In the genomic region with DNA sequence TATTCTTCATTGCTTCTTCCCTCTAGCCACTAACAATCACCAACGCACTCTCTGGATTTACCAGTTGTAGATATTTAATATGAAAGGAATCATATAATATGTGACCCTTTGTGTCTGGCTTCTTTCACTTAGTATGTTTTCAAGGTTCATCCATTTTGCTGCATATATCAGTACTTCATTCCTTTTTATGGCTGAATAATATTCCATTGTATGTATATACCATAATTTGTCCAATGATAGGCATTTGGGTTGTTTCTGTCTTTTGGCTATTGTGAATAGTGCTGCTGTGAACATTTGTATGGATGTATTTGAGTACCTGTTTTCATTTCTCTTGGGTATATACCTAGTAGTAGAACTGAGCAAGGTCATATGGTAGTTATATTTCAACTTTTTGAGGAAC, we compare ENCODE assay signal across 1 cellular context.
TF ChIP-seq lines count a peak whose summit lies in the region.

No MANE protein-coding gene starts in this region.

TF ChIP-seq in SK-N-SH, 30 proteins besides CTCF, POLR2A, EP300 and RAD21:
- TF ChIP-seq REST (IDR thresholded peaks at IDR 0.05; ENCODE audit: low read depth, low read length) (no peak), EZH2phosphoT487 (IDR thresholded peaks at IDR 0.05; ENCODE audit: borderline replicate concordance, low read depth) (no peak), YY1 (IDR thresholded peaks at IDR 0.05; ENCODE audit: low read depth) (no peak), JUND (IDR thresholded peaks at IDR 0.05) (no peak), TCF12 (IDR thresholded peaks at IDR 0.05) (no peak), SIN3A (IDR thresholded peaks at IDR 0.05; ENCODE audit: borderline replicate concordance, low read depth, low read length) (no peak), USF2 (IDR thresholded peaks at IDR 0.05; ENCODE audit: borderline replicate concordance, low read depth, low read length) (no peak), FOXM1 (IDR thresholded peaks at IDR 0.05; ENCODE audit: low read depth) (no peak), MEF2A (IDR thresholded peaks at IDR 0.05; ENCODE audit: borderline replicate concordance, low read depth) (no peak), MAX (IDR thresholded peaks at IDR 0.05; ENCODE audit: low read depth) (no peak), TAF1 (IDR thresholded peaks at IDR 0.05; ENCODE audit: borderline replicate concordance, low read depth, low read length) (no peak), ELF1 (IDR thresholded peaks at IDR 0.05) (no peak), TEAD4 (IDR thresholded peaks at IDR 0.05; ENCODE audit: borderline replicate concordance, insufficient read depth) (no peak), FOXJ3 (CRISPR knock-in tag; IDR thresholded peaks at IDR 0.05) (no peak), RCOR1 (IDR thresholded peaks at IDR 0.05; ENCODE audit: low read length) (no peak), RFX5 (IDR thresholded peaks at IDR 0.05; ENCODE audit: low read length) (no peak), NFIC (IDR thresholded peaks at IDR 0.05; ENCODE audit: borderline replicate concordance) (no peak), RXRA (IDR thresholded peaks at IDR 0.05; ENCODE audit: borderline replicate concordance, low read depth) (no peak)
- TF ChIP-seq, protein P1, sequence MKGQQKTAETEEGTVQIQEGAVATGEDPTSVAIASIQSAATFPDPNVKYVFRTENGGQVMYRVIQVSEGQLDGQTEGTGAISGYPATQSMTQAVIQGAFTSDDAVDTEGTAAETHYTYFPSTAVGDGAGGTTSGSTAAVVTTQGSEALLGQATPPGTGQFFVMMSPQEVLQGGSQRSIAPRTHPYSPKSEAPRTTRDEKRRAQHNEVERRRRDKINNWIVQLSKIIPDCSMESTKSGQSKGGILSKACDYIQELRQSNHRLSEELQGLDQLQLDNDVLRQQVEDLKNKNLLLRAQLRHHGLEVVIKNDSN (IDR thresholded peaks at IDR 0.05; ENCODE audit: borderline replicate concordance, low read depth), result no peak
- TF ChIP-seq, protein P2, sequence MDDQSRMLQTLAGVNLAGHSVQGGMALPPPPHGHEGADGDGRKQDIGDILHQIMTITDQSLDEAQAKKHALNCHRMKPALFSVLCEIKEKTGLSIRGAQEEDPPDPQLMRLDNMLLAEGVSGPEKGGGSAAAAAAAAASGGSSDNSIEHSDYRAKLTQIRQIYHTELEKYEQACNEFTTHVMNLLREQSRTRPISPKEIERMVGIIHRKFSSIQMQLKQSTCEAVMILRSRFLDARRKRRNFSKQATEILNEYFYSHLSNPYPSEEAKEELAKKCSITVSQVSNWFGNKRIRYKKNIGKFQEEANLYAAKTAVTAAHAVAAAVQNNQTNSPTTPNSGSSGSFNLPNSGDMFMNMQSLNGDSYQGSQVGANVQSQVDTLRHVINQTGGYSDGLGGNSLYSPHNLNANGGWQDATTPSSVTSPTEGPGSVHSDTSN (IDR thresholded peaks at IDR 0.05), result no peak
